Comparison of ENCODE assay signal across 9 cellular contexts in the genomic region with DNA sequence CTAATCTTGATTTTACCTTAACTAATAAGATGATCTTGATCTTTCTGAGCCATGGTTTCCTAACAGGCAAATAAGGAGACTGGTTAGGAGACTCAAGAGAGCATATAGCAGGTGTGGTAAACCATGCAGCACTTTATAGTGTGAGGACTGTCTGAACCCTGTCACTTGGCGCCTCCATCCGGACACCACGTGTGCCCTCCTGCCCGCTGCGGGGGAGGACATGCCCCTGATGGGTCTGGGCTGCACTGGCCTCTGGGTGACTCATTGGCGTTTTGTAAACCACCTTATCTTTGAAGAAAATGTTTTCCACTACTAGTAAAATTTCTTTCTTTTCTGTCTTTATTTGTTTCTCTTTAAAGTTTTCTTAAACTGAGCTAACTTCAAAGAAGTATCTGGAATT.
DNase-seq lines count a peak whose midpoint lies in the region; TF ChIP-seq lines count a peak whose summit lies in the region.
"Had no signal": no experiment of that assay in that cellular context is flagged by ENCODE, and none has a peak within 500 bp of the region (broad histone marks: within the 10 kb centered on the region; RNA-seq: fewer than 3 reads in every experiment).

No MANE protein-coding gene starts in this region.

- DNase-seq in GM20000 (ENCODE audit: low spot score) (peak; percentile 8), HUDEP-2 (lab: John Stamatoyannopoulos, UW; ENCODE audit: unreplicated experiment in 76 of 76) (peak in 42 of 76 experiments; percentile 1 to 69 (median 27)), caudate nucleus (lab: John Stamatoyannopoulos, UW) (no peak), Kasumi-1 (lab: John Stamatoyannopoulos, UW) (no peak), COR-L47 (lab: John Stamatoyannopoulos, UW) (no peak), GF-D8 (lab: John Stamatoyannopoulos, UW) (no peak)
- DNase-seq: activated naive CD8-positive, alpha-beta T cell treated with anti-CD3 and anti-CD28 coated beads, Interleukin-2, amount 10 ng/mL, durations not matched to agents 7 days and 5 days; NCI-H1694 had no signal

- no peak overlapping the region for H3K4me3 ChIP-seq in subcutaneous abdominal adipose tissue (ENCODE audit: low read depth in 1 of 5, low read length in 5 of 5)

- H3K9me3 ChIP-seq in subcutaneous abdominal adipose tissue (ENCODE audit: control insufficient read depth in 5 of 5, low read length in 5 of 5): no peaks in the 10 kb centered on the region

- H3K9ac ChIP-seq in subcutaneous abdominal adipose tissue (ENCODE audit: low read length in 5 of 5): no peak overlapping the region

- TF ChIP-seq CTCF in GM20000 (IDR thresholded peaks at IDR 0.05; ENCODE audit: extremely low read depth, missing control alignments): no peak

- peaks cover 11 to 64% (median 59%) of the 10 kb centered on the region in 5 donors for H3K4me1 ChIP-seq in subcutaneous abdominal adipose tissue (ENCODE audit: control insufficient read depth in 5 of 5, insufficient read depth in 5 of 5, low read length in 5 of 5)

- no peaks in the 10 kb centered on the region for H3K27me3 ChIP-seq in subcutaneous abdominal adipose tissue (ENCODE audit: control insufficient read depth in 5 of 5, insufficient read depth in 4 of 5, low read length in 5 of 5)

- no peaks in the 10 kb centered on the region for H3K36me3 ChIP-seq in subcutaneous abdominal adipose tissue (ENCODE audit: control insufficient read depth in 5 of 5, insufficient read depth in 5 of 5, low read length in 5 of 5)

- H3K27ac ChIP-seq in caudate nucleus (ENCODE audit: low read depth, low read length) (peak overlapping the region; percentile 98), subcutaneous abdominal adipose tissue (ENCODE audit: low read depth, low read length) (peak overlapping the region; percentile 81)

Comparison
In these comparisons a context has a peak if more than half of its experiments do, and no peak if none do; other contexts are left out.
1. DNase-seq: peak in GM20000 (single experiment) and HUDEP-2 (42 of 76); none in caudate nucleus (0 of 61), Kasumi-1 (0 of 2), COR-L47 (single experiment) and GF-D8 (single experiment).